Comparison of ENCODE assay signal across 8 cellular contexts in the genomic region with DNA sequence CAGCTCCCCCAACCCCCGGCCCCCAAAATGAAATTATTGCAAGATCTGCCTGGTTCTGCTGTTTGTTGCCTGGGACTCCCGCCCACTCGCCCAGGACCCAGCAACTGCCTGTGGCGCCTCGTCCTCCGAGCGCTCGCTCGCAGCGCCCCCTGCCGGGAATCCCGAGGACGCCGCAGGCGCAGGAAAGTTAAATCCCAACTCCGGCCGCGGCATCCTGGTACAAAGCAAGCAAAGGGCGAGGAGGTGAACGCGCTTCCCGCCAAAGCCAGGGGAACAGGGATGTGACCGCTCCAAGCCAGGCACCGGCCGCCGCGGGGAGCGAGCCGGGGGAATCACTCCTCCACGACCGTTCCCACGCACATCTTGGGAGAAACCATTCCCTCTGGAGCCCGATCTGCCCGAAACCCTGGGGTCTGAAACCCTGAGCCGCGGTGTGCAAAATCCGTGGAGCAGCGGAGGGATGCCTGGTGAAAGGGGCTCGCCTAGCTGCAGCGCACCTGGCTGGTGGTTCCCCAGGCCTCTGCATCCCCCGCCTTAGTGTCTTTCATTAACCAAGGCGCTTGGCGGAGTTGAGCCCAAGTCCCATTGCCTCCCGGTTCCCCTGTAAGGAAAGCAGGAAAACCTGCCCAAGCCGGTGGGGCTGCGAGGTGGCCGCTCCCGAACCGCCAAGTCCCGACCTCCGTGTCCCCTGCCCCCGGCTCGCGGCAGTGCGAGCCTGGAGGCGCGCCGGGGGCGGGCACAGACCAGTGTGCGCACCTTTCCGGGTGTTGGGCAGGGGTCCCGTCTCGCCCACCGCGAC. TPM values are rescaled to one million over a fixed set of nuclear protein-coding genes. Genes with fewer than 3 reads are reported as not detected.
A peak's percentile ranks its signal among the peaks of the same experiment; 100 is the strongest.
DNase-seq lines count a peak whose midpoint lies in the region; ATAC-seq and TF ChIP-seq lines count a peak whose summit lies in the region.

No MANE protein-coding gene starts in this region.

- no peak overlapping the region for H3K4me2 ChIP-seq in DND-41 (ENCODE audit: insufficient read depth, low read length)

- no peaks in the 10 kb centered on the region for H3K27me3 ChIP-seq in DND-41 (ENCODE audit: insufficient read depth, low read length, poor library complexity)
- no peaks in the 10 kb centered on the region for H3K27me3 ChIP-seq in endocrine pancreas (ENCODE audit: control insufficient read depth, insufficient read depth, low read length)

- TF ChIP-seq CTCF in DND-41 (IDR thresholded peaks at IDR 0.05; ENCODE audit: borderline replicate concordance, extremely low read depth, low read length, poor library complexity, severe bottlenecking) (peak; percentile 16), WI38 (IDR thresholded peaks at IDR 0.05; ENCODE audit: low read depth, low read length) (peak; percentile 82)

- no peaks in the 10 kb centered on the region for H3K36me3 ChIP-seq in DND-41 (ENCODE audit: insufficient read depth, low read length)
- H3K36me3 ChIP-seq in endocrine pancreas (ENCODE audit: control insufficient read depth, insufficient read depth, low read length) = no peaks in the 10 kb centered on the region

- no peaks in the 10 kb centered on the region for H4K20me1 ChIP-seq in DND-41 (ENCODE audit: insufficient read depth, low read length)

- no peaks in the 10 kb centered on the region for H3K79me2 ChIP-seq in DND-41 (ENCODE audit: insufficient read depth, low read length)

- H3K4me1 ChIP-seq in DND-41 (ENCODE audit: insufficient read depth, low read length) = no peaks in the 10 kb centered on the region
- peaks cover 19% of the 10 kb centered on the region for H3K4me1 ChIP-seq in endocrine pancreas (ENCODE audit: control insufficient read depth, insufficient read depth, low read length)

- ATAC-seq in DND-41 (ENCODE audit: insufficient read depth, low read depth) (no peak), GM21526 (IDR thresholded peaks at IDR 0.05; ENCODE audit: low FRiP score, unreplicated experiment) (peak; percentile 78)

- H3K4me3 ChIP-seq in DND-41 (ENCODE audit: low read depth in 1 of 2, low read length in 2 of 2) = no peak overlapping the region
- H3K4me3 ChIP-seq in WI38 (ENCODE audit: low read depth, low read length) = peak overlapping the region; percentile 94
- H3K4me3 ChIP-seq in endocrine pancreas (ENCODE audit: control insufficient read depth, insufficient read depth, low read length) = peak overlapping the region; percentile 97

- DNase-seq in DND-41 = no peak
- peak; percentile 77 for DNase-seq in LHCN-M2 (ENCODE audit: low read depth)
- DNase-seq in lung microvascular endothelial cell (ENCODE audit: low read depth in 2 of 2) = peak; percentile 56 to 83
- DNase-seq in stimulated activated CD4-positive, alpha-beta T cell treated with anti-CD3 and anti-CD28 coated beads, TNF-alpha, amount 100 ng/mL, for 48 hours (ENCODE audit: low read depth in 3 of 3) = peak in 2 of 3 donors; percentile 32 to 43
- no peak for DNase-seq in GF-D8 (lab: John Stamatoyannopoulos, UW)

- H3K27ac ChIP-seq in DND-41 (ENCODE audit: low read length) = no peak overlapping the region

- H3K9ac ChIP-seq in DND-41 (ENCODE audit: low read depth, low read length) (no peak overlapping the region), endocrine pancreas (ENCODE audit: control insufficient read depth, insufficient read depth, low read length) (peak overlapping the region; percentile 98)

- H2AFZ ChIP-seq in DND-41 (ENCODE audit: low read depth, low read length) = no peak overlapping the region

- H3K9me3 ChIP-seq in DND-41 (ENCODE audit: insufficient read depth, low read length, severe bottlenecking) = no peaks in the 10 kb centered on the region
- no peaks in the 10 kb centered on the region for H3K9me3 ChIP-seq in endocrine pancreas (ENCODE audit: control insufficient read depth, low read length)

RNA-seq across cellular contexts. Expression of a gene that starts 1.2 kb away (rescaled TPM):
- 11.4 and 12.8 TPM in 2 replicates for total RNA-seq in LHCN-M2 (2014; rRNA removed)
- polyA plus RNA-seq in LHCN-M2 (2012) = 1.2 TPM
- total RNA-seq in lung microvascular endothelial cell = under 0.01 and 0.44 TPM in 2 replicates

Comparison
In these comparisons a context has a peak if more than half of its experiments do, and no peak if none do; other contexts are left out.
1. DNase-seq: peak in LHCN-M2 (single experiment), lung microvascular endothelial cell (2 of 2) and stimulated activated CD4-positive, alpha-beta T cell treated with anti-CD3 and anti-CD28 coated beads, TNF-alpha, amount 100 ng/mL, for 48 hours (2 of 3); none in DND-41 (single experiment) and GF-D8 (single experiment).
2. H3K4me3 ChIP-seq: peak in WI38 (single experiment) and endocrine pancreas (single experiment); none in DND-41 (0 of 2).